ENCODE assay signal across 1 cellular context in genomic region chr12:68609955-68610434, GRCh38.
TF ChIP-seq lines count a peak whose summit lies in the region.

No MANE protein-coding gene starts in this region.

TF ChIP-seq in HepG2, 621 proteins besides CTCF, POLR2A, EP300 and RAD21 (continued from another document):
- TF ChIP-seq, protein P1, sequence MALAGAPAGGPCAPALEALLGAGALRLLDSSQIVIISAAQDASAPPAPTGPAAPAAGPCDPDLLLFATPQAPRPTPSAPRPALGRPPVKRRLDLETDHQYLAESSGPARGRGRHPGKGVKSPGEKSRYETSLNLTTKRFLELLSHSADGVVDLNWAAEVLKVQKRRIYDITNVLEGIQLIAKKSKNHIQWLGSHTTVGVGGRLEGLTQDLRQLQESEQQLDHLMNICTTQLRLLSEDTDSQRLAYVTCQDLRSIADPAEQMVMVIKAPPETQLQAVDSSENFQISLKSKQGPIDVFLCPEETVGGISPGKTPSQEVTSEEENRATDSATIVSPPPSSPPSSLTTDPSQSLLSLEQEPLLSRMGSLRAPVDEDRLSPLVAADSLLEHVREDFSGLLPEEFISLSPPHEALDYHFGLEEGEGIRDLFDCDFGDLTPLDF (CRISPR knock-in tag; IDR thresholded peaks at IDR 0.05): peak; percentile 58; the same call in 1 of the 2 replicates
- TF ChIP-seq MYPOP (CRISPR knock-in tag; IDR thresholded peaks at IDR 0.05): no peak
- TF ChIP-seq ZNF552 (CRISPR knock-in tag; IDR thresholded peaks at IDR 0.05; ENCODE audit: borderline replicate concordance): no peak
- peak; percentile 11; the same call in 1 of the 2 replicates for TF ChIP-seq ZNF605 (CRISPR knock-in tag; IDR thresholded peaks at IDR 0.05)
- no peak for TF ChIP-seq ZNF441 (CRISPR knock-in tag; IDR thresholded peaks at IDR 0.05; ENCODE audit: borderline replicate concordance)
- 0 out of 2 replicates have a peak, but pooled peaks have one; percentile 15 for TF ChIP-seq SMAD3 (CRISPR knock-in tag; IDR thresholded peaks at IDR 0.05)
- TF ChIP-seq, protein P2, sequence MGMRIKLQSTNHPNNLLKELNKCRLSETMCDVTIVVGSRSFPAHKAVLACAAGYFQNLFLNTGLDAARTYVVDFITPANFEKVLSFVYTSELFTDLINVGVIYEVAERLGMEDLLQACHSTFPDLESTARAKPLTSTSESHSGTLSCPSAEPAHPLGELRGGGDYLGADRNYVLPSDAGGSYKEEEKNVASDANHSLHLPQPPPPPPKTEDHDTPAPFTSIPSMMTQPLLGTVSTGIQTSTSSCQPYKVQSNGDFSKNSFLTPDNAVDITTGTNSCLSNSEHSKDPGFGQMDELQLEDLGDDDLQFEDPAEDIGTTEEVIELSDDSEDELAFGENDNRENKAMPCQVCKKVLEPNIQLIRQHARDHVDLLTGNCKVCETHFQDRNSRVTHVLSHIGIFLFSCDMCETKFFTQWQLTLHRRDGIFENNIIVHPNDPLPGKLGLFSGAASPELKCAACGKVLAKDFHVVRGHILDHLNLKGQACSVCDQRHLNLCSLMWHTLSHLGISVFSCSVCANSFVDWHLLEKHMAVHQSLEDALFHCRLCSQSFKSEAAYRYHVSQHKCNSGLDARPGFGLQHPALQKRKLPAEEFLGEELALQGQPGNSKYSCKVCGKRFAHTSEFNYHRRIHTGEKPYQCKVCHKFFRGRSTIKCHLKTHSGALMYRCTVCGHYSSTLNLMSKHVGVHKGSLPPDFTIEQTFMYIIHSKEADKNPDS (CRISPR knock-in tag; IDR thresholded peaks at IDR 0.05): no peak
- no peak for TF ChIP-seq ZBTB44 (CRISPR knock-in tag; IDR thresholded peaks at IDR 0.05)
- TF ChIP-seq NFIC (IDR thresholded peaks at IDR 0.05; ENCODE audit: low read length): 0 out of 2 replicates have a peak, but pooled peaks have one; percentile 31
- TF ChIP-seq ZNF580 (CRISPR knock-in tag; IDR thresholded peaks at IDR 0.05; ENCODE audit: borderline replicate concordance, low read depth): 0 out of 2 replicates have a peak, but pooled peaks have one; percentile 3
- peak; percentile 60 for TF ChIP-seq TFDP2 (CRISPR knock-in tag; IDR thresholded peaks at IDR 0.05)
- TF ChIP-seq, protein P3, sequence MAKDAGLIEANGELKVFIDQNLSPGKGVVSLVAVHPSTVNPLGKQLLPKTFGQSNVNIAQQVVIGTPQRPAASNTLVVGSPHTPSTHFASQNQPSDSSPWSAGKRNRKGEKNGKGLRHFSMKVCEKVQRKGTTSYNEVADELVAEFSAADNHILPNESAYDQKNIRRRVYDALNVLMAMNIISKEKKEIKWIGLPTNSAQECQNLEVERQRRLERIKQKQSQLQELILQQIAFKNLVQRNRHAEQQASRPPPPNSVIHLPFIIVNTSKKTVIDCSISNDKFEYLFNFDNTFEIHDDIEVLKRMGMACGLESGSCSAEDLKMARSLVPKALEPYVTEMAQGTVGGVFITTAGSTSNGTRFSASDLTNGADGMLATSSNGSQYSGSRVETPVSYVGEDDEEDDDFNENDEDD (CRISPR knock-in tag; IDR thresholded peaks at IDR 0.05; ENCODE audit: borderline replicate concordance): peak; percentile 63; the same call in 1 of the 2 replicates
- TF ChIP-seq POGZ (CRISPR knock-in tag; IDR thresholded peaks at IDR 0.05): no peak
- TF ChIP-seq, protein P4, sequence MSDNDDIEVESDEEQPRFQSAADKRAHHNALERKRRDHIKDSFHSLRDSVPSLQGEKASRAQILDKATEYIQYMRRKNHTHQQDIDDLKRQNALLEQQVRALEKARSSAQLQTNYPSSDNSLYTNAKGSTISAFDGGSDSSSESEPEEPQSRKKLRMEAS (IDR thresholded peaks at IDR 0.05): peak; percentile 24; the same call in 1 of the 2 replicates
- TF ChIP-seq NBN (conservative IDR thresholded peaks at IDR 0.05): no peak
